In genomic region chr1:26692793-26693490, GRCh38 we compare ENCODE assay signal across 1 cellular context.
A peak's percentile ranks its signal among the peaks of the same experiment; 100 is the strongest.
TF ChIP-seq lines count a peak whose summit lies in the region.

No MANE protein-coding gene starts in this region.

TF ChIP-seq in HEK293, 187 proteins besides CTCF, POLR2A, EP300 and RAD21 (continued from another document and continues in another):
- TF ChIP-seq PRDM2 (tag by site-specific recombination; IDR thresholded peaks at IDR 0.05; ENCODE audit: borderline replicate concordance) (no peak), ZNF596 (tag by site-specific recombination; IDR thresholded peaks at IDR 0.05) (no peak), ZSCAN16 (tag by site-specific recombination; IDR thresholded peaks at IDR 0.05) (no peak), ZNF560 (tag by site-specific recombination; IDR thresholded peaks at IDR 0.05; ENCODE audit: borderline replicate concordance) (no peak), ZBTB1 (tag by site-specific recombination; IDR thresholded peaks at IDR 0.05) (no peak), ZNF768 (tag by site-specific recombination; IDR thresholded peaks at IDR 0.05) (no peak; the same call in 1 of the 2 replicates), OSR2 (tag by site-specific recombination; IDR thresholded peaks at IDR 0.05) (no peak), HOXA7 (CRISPR knock-in tag; IDR thresholded peaks at IDR 0.05; ENCODE audit: borderline replicate concordance) (no peak), SALL2 (tag by site-specific recombination; IDR thresholded peaks at IDR 0.05; ENCODE audit: borderline replicate concordance) (no peak), ZNF521 (tag by site-specific recombination; IDR thresholded peaks at IDR 0.05) (no peak), SP2 (tag by site-specific recombination; IDR thresholded peaks at IDR 0.05) (peak; percentile 66), PRDM1 (tag by site-specific recombination; IDR thresholded peaks at IDR 0.05) (no peak), ZBTB20 (tag by site-specific recombination; IDR thresholded peaks at IDR 0.05) (peak; percentile 73; the same call in 1 of the 2 replicates), PRDM10 (tag by site-specific recombination; IDR thresholded peaks at IDR 0.05) (peak; percentile 97), ZNF501 (tag by site-specific recombination; IDR thresholded peaks at IDR 0.05) (peak; percentile 78), ZNF529 (tag by site-specific recombination; IDR thresholded peaks at IDR 0.05; ENCODE audit: insufficient replicate concordance) (no peak), ZXDB (tag by site-specific recombination; IDR thresholded peaks at IDR 0.05) (peak; percentile 95), ZFP69B (tag by site-specific recombination; IDR thresholded peaks at IDR 0.05) (peak; percentile 97), ZNF670 (tag by site-specific recombination; IDR thresholded peaks at IDR 0.05; ENCODE audit: low read depth) (no peak), ZNF76 (tag by site-specific recombination; IDR thresholded peaks at IDR 0.05; ENCODE audit: borderline replicate concordance, low read depth) (peak; percentile 79), ZFP37 (tag by site-specific recombination; IDR thresholded peaks at IDR 0.05) (no peak; the same call in none of the 2 replicates), ZNF114 (tag by site-specific recombination; IDR thresholded peaks at IDR 0.05) (no peak), ZNF335 (tag by site-specific recombination; conservative IDR thresholded peaks at IDR 0.05) (peak; percentile 79), ZNF214 (tag by site-specific recombination; IDR thresholded peaks at IDR 0.05; ENCODE audit: borderline replicate concordance) (no peak), ZNF311 (tag by site-specific recombination; IDR thresholded peaks at IDR 0.05; ENCODE audit: borderline replicate concordance) (no peak), SCRT2 (tag by site-specific recombination; IDR thresholded peaks at IDR 0.05) (peak; percentile 79), ZNF843 (tag by site-specific recombination; IDR thresholded peaks at IDR 0.05) (peak; percentile 56), KLF1 (tag by site-specific recombination; IDR thresholded peaks at IDR 0.05) (peak; percentile 53; the same call in 1 of the 2 replicates), ZNF121 (tag by site-specific recombination; IDR thresholded peaks at IDR 0.05) (peak; percentile 100), GLIS1 (tag by site-specific recombination; IDR thresholded peaks at IDR 0.05) (peak; percentile 56), ZNF324 (tag by site-specific recombination; IDR thresholded peaks at IDR 0.05) (peak; percentile 94; the same call in 1 of the 2 replicates), ZNF302 (tag by site-specific recombination; IDR thresholded peaks at IDR 0.05; ENCODE audit: low read depth) (no peak), ZNF558 (tag by site-specific recombination; IDR thresholded peaks at IDR 0.05) (peak; percentile 66; the same call in 1 of the 2 replicates), ZNF26 (tag by site-specific recombination; IDR thresholded peaks at IDR 0.05) (no peak), KLF16 (tag by site-specific recombination; IDR thresholded peaks at IDR 0.05) (peak; percentile 96), ZNF544 (tag by site-specific recombination; IDR thresholded peaks at IDR 0.05) (no peak), ZNF473 (tag by site-specific recombination; IDR thresholded peaks at IDR 0.05) (no peak), ZNF707 (tag by site-specific recombination; IDR thresholded peaks at IDR 0.05) (no peak), ZFP41 (tag by site-specific recombination; IDR thresholded peaks at IDR 0.05; ENCODE audit: borderline replicate concordance) (no peak), ZNF112 (tag by site-specific recombination; IDR thresholded peaks at IDR 0.05) (no peak), WT1 (tag by site-specific recombination; IDR thresholded peaks at IDR 0.05) (peak; percentile 54; the same call in 1 of the 2 replicates), ZNF747 (tag by site-specific recombination; IDR thresholded peaks at IDR 0.05) (no peak), ZNF362 (tag by site-specific recombination; IDR thresholded peaks at IDR 0.05) (peak; percentile 45; the same call in 1 of the 2 replicates), ZNF133 (tag by site-specific recombination; IDR thresholded peaks at IDR 0.05) (no peak), SCRT1 (tag by site-specific recombination; IDR thresholded peaks at IDR 0.05; ENCODE audit: borderline replicate concordance) (peak; percentile 68), ZNF23 (tag by site-specific recombination; IDR thresholded peaks at IDR 0.05; ENCODE audit: borderline replicate concordance) (no peak), KLF7 (tag by site-specific recombination; IDR thresholded peaks at IDR 0.05; ENCODE audit: borderline replicate concordance) (peak; percentile 91; the same call in 1 of the 2 replicates)
- TF ChIP-seq, protein P1, sequence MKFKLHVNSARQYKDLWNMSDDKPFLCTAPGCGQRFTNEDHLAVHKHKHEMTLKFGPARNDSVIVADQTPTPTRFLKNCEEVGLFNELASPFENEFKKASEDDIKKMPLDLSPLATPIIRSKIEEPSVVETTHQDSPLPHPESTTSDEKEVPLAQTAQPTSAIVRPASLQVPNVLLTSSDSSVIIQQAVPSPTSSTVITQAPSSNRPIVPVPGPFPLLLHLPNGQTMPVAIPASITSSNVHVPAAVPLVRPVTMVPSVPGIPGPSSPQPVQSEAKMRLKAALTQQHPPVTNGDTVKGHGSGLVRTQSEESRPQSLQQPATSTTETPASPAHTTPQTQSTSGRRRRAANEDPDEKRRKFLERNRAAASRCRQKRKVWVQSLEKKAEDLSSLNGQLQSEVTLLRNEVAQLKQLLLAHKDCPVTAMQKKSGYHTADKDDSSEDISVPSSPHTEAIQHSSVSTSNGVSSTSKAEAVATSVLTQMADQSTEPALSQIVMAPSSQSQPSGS (tag by site-specific recombination; IDR thresholded peaks at IDR 0.05; ENCODE audit: low read depth), result no peak
- TF ChIP-seq, protein P2, sequence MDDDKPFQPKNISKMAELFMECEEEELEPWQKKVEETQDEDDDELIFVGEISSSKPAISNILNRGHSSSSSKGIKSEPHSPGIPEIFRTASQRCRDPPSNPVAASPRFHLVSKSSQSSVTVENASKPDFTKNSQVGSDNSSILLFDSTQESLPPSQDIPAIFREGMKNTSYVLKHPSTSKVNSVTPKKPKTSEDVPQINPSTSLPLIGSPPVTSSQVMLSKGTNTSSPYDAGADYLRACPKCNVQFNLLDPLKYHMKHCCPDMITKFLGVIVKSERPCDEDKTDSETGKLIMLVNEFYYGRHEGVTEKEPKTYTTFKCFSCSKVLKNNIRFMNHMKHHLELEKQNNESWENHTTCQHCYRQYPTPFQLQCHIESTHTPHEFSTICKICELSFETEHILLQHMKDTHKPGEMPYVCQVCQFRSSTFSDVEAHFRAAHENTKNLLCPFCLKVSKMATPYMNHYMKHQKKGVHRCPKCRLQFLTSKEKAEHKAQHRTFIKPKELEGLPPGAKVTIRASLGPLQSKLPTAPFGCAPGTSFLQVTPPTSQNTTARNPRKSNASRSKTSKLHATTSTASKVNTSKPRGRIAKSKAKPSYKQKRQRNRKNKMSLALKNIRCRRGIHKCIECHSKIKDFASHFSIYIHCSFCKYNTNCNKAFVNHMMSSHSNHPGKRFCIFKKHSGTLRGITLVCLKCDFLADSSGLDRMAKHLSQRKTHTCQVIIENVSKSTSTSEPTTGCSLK (tag by site-specific recombination; IDR thresholded peaks at IDR 0.05), result no peak
- TF ChIP-seq, protein P3, sequence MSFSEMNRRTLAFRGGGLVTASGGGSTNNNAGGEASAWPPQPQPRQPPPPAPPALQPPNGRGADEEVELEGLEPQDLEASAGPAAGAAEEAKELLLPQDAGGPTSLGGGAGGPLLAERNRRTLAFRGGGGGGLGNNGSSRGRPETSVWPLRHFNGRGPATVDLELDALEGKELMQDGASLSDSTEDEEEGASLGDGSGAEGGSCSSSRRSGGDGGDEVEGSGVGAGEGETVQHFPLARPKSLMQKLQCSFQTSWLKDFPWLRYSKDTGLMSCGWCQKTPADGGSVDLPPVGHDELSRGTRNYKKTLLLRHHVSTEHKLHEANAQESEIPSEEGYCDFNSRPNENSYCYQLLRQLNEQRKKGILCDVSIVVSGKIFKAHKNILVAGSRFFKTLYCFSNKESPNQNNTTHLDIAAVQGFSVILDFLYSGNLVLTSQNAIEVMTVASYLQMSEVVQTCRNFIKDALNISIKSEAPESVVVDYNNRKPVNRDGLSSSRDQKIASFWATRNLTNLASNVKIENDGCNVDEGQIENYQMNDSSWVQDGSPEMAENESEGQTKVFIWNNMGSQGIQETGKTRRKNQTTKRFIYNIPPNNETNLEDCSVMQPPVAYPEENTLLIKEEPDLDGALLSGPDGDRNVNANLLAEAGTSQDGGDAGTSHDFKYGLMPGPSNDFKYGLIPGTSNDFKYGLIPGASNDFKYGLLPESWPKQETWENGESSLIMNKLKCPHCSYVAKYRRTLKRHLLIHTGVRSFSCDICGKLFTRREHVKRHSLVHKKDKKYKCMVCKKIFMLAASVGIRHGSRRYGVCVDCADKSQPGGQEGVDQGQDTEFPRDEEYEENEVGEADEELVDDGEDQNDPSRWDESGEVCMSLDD (tag by site-specific recombination; IDR thresholded peaks at IDR 0.05), result peak; percentile 43; the same call in 1 of the 2 replicates
